ENCODE assay signal across 20 cellular contexts in genomic region chr1:16072095-16072494, GRCh38. TPM values are rescaled to one million over a fixed set of nuclear protein-coding genes. Genes with fewer than 3 reads are reported as not detected.
"Had no signal": no experiment of that assay in that cellular context is flagged by ENCODE, and none has a peak within 500 bp of the region (broad histone marks: within the 10 kb centered on the region; RNA-seq: fewer than 3 reads in every experiment).

No MANE protein-coding gene starts in this region.

- H3K9me3 Mint-ChIP-seq: activated naive CD8-positive, alpha-beta T cell treated with anti-CD3 and anti-CD28 coated beads, Interleukin-2, amount 10 ng/mL, durations not matched to agents 7 days and 5 days; memory B cell had no signal

- H3K9me3 ChIP-seq: gastrocnemius medialis, heart right ventricle, right atrium auricular region, SJSA1, suprapubic skin, upper lobe of left lung had no signal

- DNase-seq: activated CD4-positive, alpha-beta T cell treated with anti-CD3 and anti-CD28 coated beads for 36 hours; activated CD8-positive, alpha-beta memory T cell treated with anti-CD3 and anti-CD28 coated beads for 24 hours; activated effector memory CD4-positive, alpha-beta T cell treated with Interleukin-2 at 50 U/mL for 16 hours; activated naive CD8-positive, alpha-beta T cell treated with anti-CD3 and anti-CD28 coated beads, Interleukin-2, amount 10 ng/mL, durations not matched to agents 7 days and 5 days; activated T-cell treated with anti-CD3 and anti-CD28 coated beads for 4 hours; aorta; effector CD4-positive, alpha-beta T cell; gastrocnemius medialis; heart right ventricle; islet precursor cell; stimulated activated naive CD4-positive, alpha-beta T cell treated with Interleukin-2 at 50 U/mL for 16 hours; SW 1271; T1000 had no signal

- H3K27ac Mint-ChIP-seq: activated CD4-positive, alpha-beta T cell treated with anti-CD3 and anti-CD28 coated beads for 36 hours; activated naive CD8-positive, alpha-beta T cell treated with anti-CD3 and anti-CD28 coated beads, Interleukin-2, amount 10 ng/mL, durations not matched to agents 7 days and 5 days; memory B cell had no signal

- ATAC-seq: activated CD4-positive, alpha-beta T cell treated with anti-CD3 and anti-CD28 coated beads for 36 hours; gastrocnemius medialis; heart right ventricle; left lobe of liver had no signal

- H3K36me3 Mint-ChIP-seq: activated naive CD8-positive, alpha-beta T cell treated with anti-CD3 and anti-CD28 coated beads, Interleukin-2, amount 10 ng/mL, durations not matched to agents 7 days and 5 days; memory B cell had no signal

- H3K4me3 Mint-ChIP-seq: activated CD4-positive, alpha-beta T cell treated with anti-CD3 and anti-CD28 coated beads for 36 hours had no signal

RNA-seq across cellular contexts. Expression of gene FAM131C, which starts 1.4 kb away (rescaled TPM):
- total RNA-seq: gastrocnemius medialis, left lobe of liver had no signal

RNA-seq across cellular contexts. Expression of gene CLCNKB, which starts 28.5 kb away (rescaled TPM):
- total RNA-seq: activated CD4-positive, alpha-beta T cell treated with anti-CD3 and anti-CD28 coated beads for 36 hours; activated naive CD8-positive, alpha-beta T cell treated with anti-CD3 and anti-CD28 coated beads, Interleukin-2, amount 10 ng/mL, durations not matched to agents 7 days and 5 days; gastrocnemius medialis; left lobe of liver; SJSA1 had no signal

RNA-seq across cellular contexts. Expression of gene CLCNKA, which starts 50.3 kb away (rescaled TPM):
- total RNA-seq: activated CD4-positive, alpha-beta T cell treated with anti-CD3 and anti-CD28 coated beads for 36 hours; activated naive CD8-positive, alpha-beta T cell treated with anti-CD3 and anti-CD28 coated beads, Interleukin-2, amount 10 ng/mL, durations not matched to agents 7 days and 5 days; SJSA1; smooth muscle cell had no signal

RNA-seq across cellular contexts. Expression of gene HSPB7, which starts 54.3 kb away (rescaled TPM):
- total RNA-seq: activated CD4-positive, alpha-beta T cell treated with anti-CD3 and anti-CD28 coated beads for 36 hours; activated naive CD8-positive, alpha-beta T cell treated with anti-CD3 and anti-CD28 coated beads, Interleukin-2, amount 10 ng/mL, durations not matched to agents 7 days and 5 days; SJSA1 had no signal
